ENCODE assay signal across 3 cellular contexts in genomic region chr18:51911582-51911981, GRCh38.
"Had no signal": no experiment of that assay in that cellular context is flagged by ENCODE, and none has a peak within 500 bp of the region (broad histone marks: within the 10 kb centered on the region; RNA-seq: fewer than 3 reads in every experiment).

No MANE protein-coding gene starts in this region.

- H3K4me3 ChIP-seq: GM12878 had no signal

- DNase-seq: GDM1, GF-D8 had no signal
